11 cellular contexts compared by ENCODE assay signal in the genomic region with DNA sequence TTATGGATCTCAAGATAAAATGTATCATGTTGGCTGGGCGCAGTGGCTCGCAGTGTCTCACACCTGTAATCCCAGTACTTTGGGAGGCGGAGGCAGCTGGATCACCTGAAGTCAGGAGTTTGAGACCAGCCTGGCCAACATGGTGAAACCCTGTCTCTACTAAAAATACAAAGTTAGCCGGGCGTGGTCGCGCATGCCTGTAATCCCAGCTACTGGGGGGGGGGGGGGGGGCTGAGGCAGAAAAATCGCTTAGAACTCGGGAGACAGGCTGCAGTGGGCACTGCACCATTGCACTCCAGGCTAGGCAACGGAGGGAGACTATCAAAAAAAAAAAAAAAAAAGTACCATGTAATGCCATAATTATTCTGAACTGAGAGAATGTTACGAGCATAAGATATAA. TPM values are rescaled to one million over a fixed set of nuclear protein-coding genes. Genes with fewer than 3 reads are reported as not detected.
DNase-seq lines count a peak whose midpoint lies in the region; ATAC-seq and TF ChIP-seq lines count a peak whose summit lies in the region.
"Had no signal": no experiment of that assay in that cellular context is flagged by ENCODE, and none has a peak within 500 bp of the region (broad histone marks: within the 10 kb centered on the region; RNA-seq: fewer than 3 reads in every experiment).

No MANE protein-coding gene starts in this region.

- intact Hi-C loops in left cardiac atrium (cut with DNase I), result no loop called here
- intact Hi-C loops in vagina (cut with DNase I), result no loop called here

- H3K4me3 ChIP-seq in right atrium auricular region (peak overlapping the region; percentile 68 to 73), adipocyte (ENCODE audit: low read length) (peak overlapping the region; percentile 94), vagina (peak overlapping the region; percentile 62 to 66)

- H3K4me1 Mint-ChIP-seq in memory B cell, result no peaks in the 10 kb centered on the region

- peak overlapping the region; percentile 90 for H3K4me3 Mint-ChIP-seq in memory B cell

- H3K27me3 Mint-ChIP-seq in memory B cell, result no peaks in the 10 kb centered on the region

- H3K36me3 Mint-ChIP-seq in memory B cell, result peaks cover 11% of the 10 kb centered on the region

- DNase-seq in right atrium auricular region (ENCODE audit: low spot score) (no peak), left cardiac atrium (no peak), adipocyte (ENCODE audit: low read depth) (no peak), memory B cell (ENCODE audit: low spot score in 2 of 2) (no peak), vagina (ENCODE audit: extremely low spot score in 2 of 2) (no peak), SK-N-DZ (ENCODE audit: low spot score) (no peak), T1000 (lab: John Stamatoyannopoulos, UW) (no peak)
- no peak for DNase-seq in stimulated activated CD4-positive, alpha-beta T cell treated with anti-CD3 and anti-CD28 coated beads, Interleukin-1b, Interleukin-23, amount 100 ng/mL, for 48 hours
- DNase-seq: GOT3, NCI-H1694 treated with DMSO at 0.1 percent for 48 hours had no signal

- no peaks in the 10 kb centered on the region for H3K9me3 Mint-ChIP-seq in memory B cell

- H3K27ac ChIP-seq in right atrium auricular region (no peak overlapping the region), vagina (peak overlapping the region; percentile 93)

- no peaks in the 10 kb centered on the region for H3K27me3 ChIP-seq in right atrium auricular region
- no peaks in the 10 kb centered on the region for H3K27me3 ChIP-seq in adipocyte (replicated peaks; ENCODE audit: control insufficient read depth, insufficient read depth, low read length)
- no peaks in the 10 kb centered on the region for H3K27me3 ChIP-seq in vagina

- TF ChIP-seq POLR2A in vagina (IDR thresholded peaks at IDR 0.05), result no peak

- H3K9ac ChIP-seq in adipocyte (ENCODE audit: low read length), result peak overlapping the region; percentile 96

- H3K4me1 ChIP-seq in right atrium auricular region (no peaks in the 10 kb centered on the region), adipocyte (ENCODE audit: control insufficient read depth, insufficient read depth, low read length) (no peaks in the 10 kb centered on the region), vagina (peaks cover 6% of the 10 kb centered on the region)

- ATAC-seq in left cardiac atrium (no peak), memory B cell (ENCODE audit: low read depth) (no peak)
- ATAC-seq: left lobe of liver had no signal

- no peaks in the 10 kb centered on the region for H3K9me3 ChIP-seq in right atrium auricular region
- peaks cover 3% of the 10 kb centered on the region for H3K9me3 ChIP-seq in adipocyte (ENCODE audit: control insufficient read depth, low read length)
- no peaks in the 10 kb centered on the region for H3K9me3 ChIP-seq in vagina

- no peak for TF ChIP-seq CTCF in right atrium auricular region (IDR thresholded peaks at IDR 0.05)
- no peak for TF ChIP-seq CTCF in vagina (IDR thresholded peaks at IDR 0.05)

- H3K27ac Mint-ChIP-seq in memory B cell, result no peak overlapping the region

- H3K36me3 ChIP-seq in right atrium auricular region (peaks cover 56% of the 10 kb centered on the region), adipocyte (ENCODE audit: control insufficient read depth, insufficient read depth, low read length, severe bottlenecking) (peaks cover 40% of the 10 kb centered on the region), vagina (peaks cover 5 to 28% of the 10 kb centered on the region in 2 donors)

RNA-seq across cellular contexts. Expression of a gene that starts 2.1 kb away (rescaled TPM):
- total RNA-seq in right atrium auricular region (100 to 1,000 TPM; 127 to 176 TPM), left cardiac atrium (100 to 1,000 TPM in 1 of 2 donors, 10 to 100 TPM in 1; 71.7 to 104 TPM), vagina (193 TPM)
- polyA plus RNA-seq in SK-N-DZ (2014; cell fraction: cytosol; rRNA removed), result 620 and 752 TPM in 2 replicates
- 770 and 966 TPM in 2 replicates for polyA plus RNA-seq in SK-N-DZ (2014; cell fraction: nucleus; rRNA removed)
